Comparison of ENCODE assay signal across 8 cellular contexts in the genomic region with DNA sequence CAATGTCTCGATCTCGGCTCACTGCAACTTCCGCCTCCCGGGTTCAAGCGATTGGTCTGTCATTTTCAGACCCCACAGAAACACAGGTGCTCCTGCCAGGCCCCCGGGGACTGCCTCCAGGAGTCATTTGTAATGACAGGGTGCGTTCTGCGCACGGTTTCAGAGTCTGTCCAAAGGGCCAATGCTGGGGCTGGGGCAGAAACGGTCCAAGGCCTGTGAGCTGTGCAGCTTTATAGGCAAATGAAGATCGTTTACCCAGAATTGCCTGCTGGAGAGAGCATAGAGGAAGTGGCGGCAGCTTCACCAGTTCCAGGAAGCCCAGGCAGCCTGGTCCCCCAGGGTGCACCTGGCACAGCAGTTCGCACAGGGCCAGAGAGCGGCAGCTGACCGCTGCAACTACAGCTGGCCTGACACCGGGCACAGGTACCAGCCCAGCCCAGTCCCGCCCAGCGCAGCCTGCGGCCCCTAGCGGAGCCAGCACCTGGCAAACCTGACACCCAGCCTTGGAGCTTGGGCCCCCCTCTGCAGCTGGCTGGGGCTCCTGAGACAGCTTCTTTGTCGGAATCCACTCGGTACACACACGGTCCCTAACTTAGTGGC.
DNase-seq lines count a peak whose midpoint lies in the region; ATAC-seq and TF ChIP-seq lines count a peak whose summit lies in the region.
"Not testable (repeated sequence)": the region's sequence is repeated elsewhere in the genome, so short reads cannot be mapped to it uniquely, and the experiment has no call there.

No MANE protein-coding gene starts in this region.

- H3K4ac ChIP-seq in mesenchymal stem cell (ENCODE audit: low read depth in 1 of 2, low read length in 2 of 2) = not testable (repeated sequence)

- H3K9me3 Mint-ChIP-seq in activated CD4-positive, alpha-beta T cell treated with anti-CD3 and anti-CD28 coated beads for 36 hours (ENCODE audit: low read depth); stimulated activated effector memory CD8-positive, alpha-beta T cell treated with anti-CD3 and anti-CD28 coated beads, Interleukin-12 subunit alpha, Interleukin-12 subunit beta, amount 100 ng/mL, for 72 hours: not testable (repeated sequence)

- not testable (repeated sequence) for H2BK12ac ChIP-seq in mesenchymal stem cell (ENCODE audit: low read length in 2 of 2)

- not testable (repeated sequence) for TF ChIP-seq CTCF in breast epithelium (IDR thresholded peaks at IDR 0.05)

- H3K9me3 ChIP-seq in breast epithelium; mesenchymal stem cell (ENCODE audit: control insufficient read depth, low read length): not testable (repeated sequence)

- intact Hi-C loops in activated CD4-positive, alpha-beta T cell treated with anti-CD3 and anti-CD28 coated beads for 36 hours (cut with DNase I, micrococcal nuclease) = loop anchor here (5.0 to 10.0 kb wide), 6 partner anchors 45 to 868 kb away; a partner anchor contains a TSS
- intact Hi-C loops in breast epithelium (cut with DNase I; ENCODE audit: low total_unique reads) = not testable (repeated sequence)

- not testable (repeated sequence) for H2BK15ac ChIP-seq in mesenchymal stem cell (ENCODE audit: low read depth, poor library complexity, severe bottlenecking)

- ATAC-seq in GM19397 (IDR thresholded peaks at IDR 0.05; ENCODE audit: unreplicated experiment) = peak; percentile 57
- peak; percentile 44 for ATAC-seq in HG03025 (IDR thresholded peaks at IDR 0.05; ENCODE audit: low FRiP score, unreplicated experiment)
- ATAC-seq in activated CD4-positive, alpha-beta T cell treated with anti-CD3 and anti-CD28 coated beads for 36 hours = peak; percentile 56
- peak; percentile 67 for ATAC-seq in stimulated activated effector memory CD8-positive, alpha-beta T cell treated with anti-CD3 and anti-CD28 coated beads, Interleukin-12 subunit alpha, Interleukin-12 subunit beta, amount 100 ng/mL, for 72 hours

- not testable (repeated sequence) for H3K27me3 Mint-ChIP-seq in activated CD4-positive, alpha-beta T cell treated with anti-CD3 and anti-CD28 coated beads for 36 hours

- not testable (repeated sequence) for H3K27me3 ChIP-seq in breast epithelium; mesenchymal stem cell (ENCODE audit: control insufficient read depth in 1 of 2, insufficient read depth in 1 of 2, low read length in 2 of 2)

- not testable (repeated sequence) for H3K9ac ChIP-seq in mesenchymal stem cell (ENCODE audit: low read length)

- peak overlapping the region; percentile 97 for H3K27ac Mint-ChIP-seq in activated CD4-positive, alpha-beta T cell treated with anti-CD3 and anti-CD28 coated beads for 36 hours
- peak overlapping the region; percentile 98 for H3K27ac Mint-ChIP-seq in stimulated activated effector memory CD8-positive, alpha-beta T cell treated with anti-CD3 and anti-CD28 coated beads, Interleukin-12 subunit alpha, Interleukin-12 subunit beta, amount 100 ng/mL, for 72 hours

- 95% methylated on average over 23 of the region's 23 CpGs for WGBS in mesenchymal stem cell

- H3K14ac ChIP-seq in mesenchymal stem cell (ENCODE audit: low read length in 2 of 2) = not testable (repeated sequence)

- not testable (repeated sequence) for TF ChIP-seq POLR2A in breast epithelium (IDR thresholded peaks at IDR 0.05)

- not testable (repeated sequence) for H2BK120ac ChIP-seq in mesenchymal stem cell (ENCODE audit: low read depth, low read length)

- not testable (repeated sequence) for H3K36me3 ChIP-seq in breast epithelium
- H3K36me3 ChIP-seq in mesenchymal stem cell (ENCODE audit: control insufficient read depth in 1 of 2, insufficient read depth in 2 of 2, low read depth in 1 of 2, low read length in 2 of 2) = peaks cover 3 to 26% of the 10 kb centered on the region in 2 experiments

- peak overlapping the region; percentile 28 for H4K8ac ChIP-seq in mesenchymal stem cell (ENCODE audit: low read length)

- not testable (repeated sequence) for H3K23ac ChIP-seq in mesenchymal stem cell (ENCODE audit: low read length in 2 of 2)

- not testable (repeated sequence) for H2BK5ac ChIP-seq in mesenchymal stem cell (ENCODE audit: low read depth, low read length, poor library complexity, severe bottlenecking)

- H2AFZ ChIP-seq in mesenchymal stem cell (ENCODE audit: low read depth, low read length) = not testable (repeated sequence)

- peaks cover 71% of the 10 kb centered on the region for H3K4me1 Mint-ChIP-seq in activated CD4-positive, alpha-beta T cell treated with anti-CD3 and anti-CD28 coated beads for 36 hours
- H3K4me1 Mint-ChIP-seq in stimulated activated effector memory CD8-positive, alpha-beta T cell treated with anti-CD3 and anti-CD28 coated beads, Interleukin-12 subunit alpha, Interleukin-12 subunit beta, amount 100 ng/mL, for 72 hours = peaks cover 75% of the 10 kb centered on the region

- peak overlapping the region; percentile 61 for H4K91ac ChIP-seq in mesenchymal stem cell (ENCODE audit: low read length)

- DNase-seq in GF-D8 (lab: John Stamatoyannopoulos, UW) (peak; percentile 88), NCI-H1092 treated with DMSO at 0.1 percent for 48 hours (lab: John Stamatoyannopoulos, UW) (peak; percentile 19), breast epithelium (ENCODE audit: low spot score in 2 of 2) (peak in 1 of 2 donors; percentile 68)
- peak; percentile 84 for DNase-seq in activated CD4-positive, alpha-beta T cell treated with anti-CD3 and anti-CD28 coated beads for 36 hours
- not testable (repeated sequence) for DNase-seq in mesenchymal stem cell
- peak; percentile 66 to 89 for DNase-seq in stimulated activated effector memory CD8-positive, alpha-beta T cell treated with anti-CD3 and anti-CD28 coated beads, Interleukin-12 subunit alpha, Interleukin-12 subunit beta, amount 100 ng/mL, for 72 hours (ENCODE audit: low spot score in 2 of 2)

- CTCF ChIA-PET in activated CD4-positive, alpha-beta T cell treated with anti-CD3 and anti-CD28 coated beads for 36 hours (lab: Charles Lee) = not testable (repeated sequence)

- POLR2A ChIA-PET in activated CD4-positive, alpha-beta T cell treated with anti-CD3 and anti-CD28 coated beads for 36 hours (lab: Charles Lee) = not testable (repeated sequence)

- not testable (repeated sequence) for H3K18ac ChIP-seq in mesenchymal stem cell (ENCODE audit: low read depth in 1 of 2, low read length in 2 of 2)

- H2AK5ac ChIP-seq in mesenchymal stem cell (ENCODE audit: low read length, severe bottlenecking) = peak overlapping the region; percentile 87

- peak overlapping the region; percentile 70 for H3K4me3 Mint-ChIP-seq in activated CD4-positive, alpha-beta T cell treated with anti-CD3 and anti-CD28 coated beads for 36 hours
- peak overlapping the region; percentile 84 for H3K4me3 Mint-ChIP-seq in stimulated activated effector memory CD8-positive, alpha-beta T cell treated with anti-CD3 and anti-CD28 coated beads, Interleukin-12 subunit alpha, Interleukin-12 subunit beta, amount 100 ng/mL, for 72 hours

- peaks cover 57% of the 10 kb centered on the region for H3K36me3 Mint-ChIP-seq in activated CD4-positive, alpha-beta T cell treated with anti-CD3 and anti-CD28 coated beads for 36 hours (ENCODE audit: low read depth)
- peaks cover 91% of the 10 kb centered on the region for H3K36me3 Mint-ChIP-seq in stimulated activated effector memory CD8-positive, alpha-beta T cell treated with anti-CD3 and anti-CD28 coated beads, Interleukin-12 subunit alpha, Interleukin-12 subunit beta, amount 100 ng/mL, for 72 hours

- H3K27ac ChIP-seq in breast epithelium = peak overlapping the region; percentile 45 to 78
- not testable (repeated sequence) for H3K27ac ChIP-seq in mesenchymal stem cell (ENCODE audit: low read length, poor library complexity, severe bottlenecking)

- H3K4me2 ChIP-seq in mesenchymal stem cell (ENCODE audit: low read length, poor library complexity, severe bottlenecking) = not testable (repeated sequence)

- H3K4me1 ChIP-seq in breast epithelium (peaks cover 4 to 19% of the 10 kb centered on the region in 2 donors), mesenchymal stem cell (ENCODE audit: control insufficient read depth, insufficient read depth, low read depth, low read length) (peaks cover 43% of the 10 kb centered on the region)

- H3K79me1 ChIP-seq in mesenchymal stem cell (replicated peaks; ENCODE audit: low read length, poor library complexity, severe bottlenecking) = not testable (repeated sequence)

- peak overlapping the region in 1 of 3 donors; percentile 51 for H3K4me3 ChIP-seq in breast epithelium
- H3K4me3 ChIP-seq in mesenchymal stem cell (ENCODE audit: insufficient read depth in 1 of 2, low read depth in 1 of 2, low read length in 2 of 2) = not testable (repeated sequence)
